17 cellular contexts compared by ENCODE assay signal in the genomic region with DNA sequence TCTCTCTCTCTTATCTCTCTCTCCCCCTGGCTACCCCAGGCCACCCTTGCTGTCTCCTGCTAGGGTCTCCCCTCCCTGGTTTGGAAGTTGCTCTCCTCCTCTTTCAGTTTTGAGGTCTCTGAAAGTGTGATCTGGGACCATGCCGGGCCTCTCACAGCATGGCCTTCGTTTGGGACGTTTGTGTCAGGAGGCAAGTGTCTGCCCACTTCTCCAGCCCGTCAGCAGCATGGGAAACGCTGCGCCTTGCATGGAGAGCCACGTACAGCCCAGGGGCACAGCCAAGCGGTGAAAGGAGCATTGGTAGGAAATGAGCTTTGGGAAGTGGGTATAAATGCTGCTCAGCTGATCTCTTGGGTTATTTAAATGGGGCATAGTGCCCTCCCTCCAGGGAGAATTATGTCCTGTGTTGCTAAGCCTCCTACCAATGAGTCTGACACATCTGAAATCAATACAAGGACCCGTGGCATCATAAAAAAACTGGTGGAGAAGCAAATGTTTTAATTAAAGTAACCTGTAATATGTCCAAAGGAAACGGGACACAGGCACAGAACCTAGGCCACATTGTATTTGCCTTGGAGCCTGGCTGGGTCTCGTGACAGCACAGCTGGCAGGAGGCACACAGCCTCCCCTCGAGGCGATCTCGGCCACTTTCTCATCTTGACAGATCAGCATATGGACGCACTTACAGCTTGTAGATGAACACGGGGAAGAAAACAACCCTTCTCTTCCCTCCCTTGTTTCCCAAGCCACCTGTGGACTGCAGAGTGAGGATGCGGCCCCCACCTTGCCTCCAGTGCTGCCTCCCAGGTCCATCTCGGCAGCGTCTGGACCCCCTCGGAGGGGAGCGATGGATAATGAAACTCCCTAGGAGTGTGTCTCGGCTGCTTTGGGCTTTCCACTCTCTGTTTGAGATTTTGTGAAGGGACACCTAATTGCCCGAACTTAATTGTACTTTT.
DNase-seq lines count a peak whose midpoint lies in the region; ATAC-seq and TF ChIP-seq lines count a peak whose summit lies in the region.
"Had no signal": no experiment of that assay in that cellular context is flagged by ENCODE, and none has a peak within 500 bp of the region (broad histone marks: within the 10 kb centered on the region; RNA-seq: fewer than 3 reads in every experiment).

No MANE protein-coding gene starts in this region.

- no peaks in the 10 kb centered on the region for H3K27me3 ChIP-seq in spleen (replicated peaks in 1 of 7)
- H3K27me3 ChIP-seq: breast epithelium, neutrophil, right lobe of liver had no signal

- no peaks in the 10 kb centered on the region for H3K36me3 Mint-ChIP-seq in nephron progenitor cell (ENCODE audit: low read depth)
- H3K36me3 Mint-ChIP-seq: activated naive CD8-positive, alpha-beta T cell treated with anti-CD3 and anti-CD28 coated beads, Interleukin-2, amount 10 ng/mL, durations not matched to agents 7 days and 5 days had no signal

- H3K27ac ChIP-seq in spleen = no peak overlapping the region
- no peak overlapping the region for H3K27ac ChIP-seq in RWPE1
- H3K27ac ChIP-seq: breast epithelium, neutrophil, right lobe of liver had no signal

- 86 to 90% (median 87%) methylated on average over 23 of the region's 23 CpGs for WGBS in spleen, 5 donors

- no peaks in the 10 kb centered on the region for H3K9me3 Mint-ChIP-seq in nephron progenitor cell
- H3K9me3 Mint-ChIP-seq: activated naive CD8-positive, alpha-beta T cell treated with anti-CD3 and anti-CD28 coated beads, Interleukin-2, amount 10 ng/mL, durations not matched to agents 7 days and 5 days; activated T-cell treated with anti-CD3 and anti-CD28 coated beads, Interleukin-2, amount 50 U/mL, for 4 hours had no signal

- intact Hi-C loops in spleen (cut with DNase I; ENCODE audit: low total_unique reads) = no loop called here

- TF ChIP-seq CTCF in AG10803 (conservative IDR thresholded peaks at IDR 0.05; ENCODE audit: low read length) (peak; percentile 37), fibroblast of the aortic adventitia (IDR thresholded peaks at IDR 0.05; ENCODE audit: insufficient read depth, low read length) (peak; percentile 2), nephron progenitor cell (IDR thresholded peaks at IDR 0.05) (no peak), spleen (IDR thresholded peaks at IDR 0.05 in 8 of 11, conservative IDR thresholded peaks at IDR 0.05 in 3 of 11) (no peak), RWPE1 (conservative IDR thresholded peaks at IDR 0.05; ENCODE audit: low read depth) (no peak)

- H3K4me3 ChIP-seq in AG10803 (ENCODE audit: low read length) (no peak overlapping the region; the same call in 1 of the 2 replicates), fibroblast of the aortic adventitia (ENCODE audit: low read depth, low read length) (no peak overlapping the region), spleen (no peak overlapping the region)
- H3K4me3 ChIP-seq: breast epithelium, right lobe of liver had no signal

- ATAC-seq in HG03469 (IDR thresholded peaks at IDR 0.05; ENCODE audit: unreplicated experiment) = no peak
- no peak for ATAC-seq in HG03045 (IDR thresholded peaks at IDR 0.05; ENCODE audit: unreplicated experiment)
- ATAC-seq: activated T-cell treated with anti-CD3 and anti-CD28 coated beads, Interleukin-2, amount 50 U/mL, for 4 hours; esophagus mucosa had no signal

- CTCF ChIA-PET in RWPE1 (lab: Yijun Ruan, JAX) = no interaction called here

- H3K4me1 Mint-ChIP-seq in nephron progenitor cell = peaks cover 40% of the 10 kb centered on the region
- H3K4me1 Mint-ChIP-seq: activated naive CD8-positive, alpha-beta T cell treated with anti-CD3 and anti-CD28 coated beads, Interleukin-2, amount 10 ng/mL, durations not matched to agents 7 days and 5 days had no signal

- peak; percentile 42 for DNase-seq in AG10803 (ENCODE audit: low read depth)
- peak; percentile 32 for DNase-seq in NCI-H2171 (lab: John Stamatoyannopoulos, UW)
- DNase-seq in fibroblast of the aortic adventitia (ENCODE audit: low read depth) = no peak
- no peak for DNase-seq in nephron progenitor cell
- DNase-seq in spleen = no peak
- no peak for DNase-seq in RWPE1 (ENCODE audit: low spot score)
- DNase-seq: activated naive CD8-positive, alpha-beta T cell treated with anti-CD3 and anti-CD28 coated beads, Interleukin-2, amount 10 ng/mL, durations not matched to agents 7 days and 5 days; activated T-cell treated with anti-CD3 and anti-CD28 coated beads, Interleukin-2, amount 50 U/mL, for 4 hours; Caco-2; NCI-H2029 treated with DMSO at 0.1 percent for 48 hours; NCI-H526 treated with DMSO at 0.1 percent for 48 hours had no signal

- H3K4me3 Mint-ChIP-seq in nephron progenitor cell = no peak overlapping the region
- H3K4me3 Mint-ChIP-seq: activated naive CD8-positive, alpha-beta T cell treated with anti-CD3 and anti-CD28 coated beads, Interleukin-2, amount 10 ng/mL, durations not matched to agents 7 days and 5 days; activated T-cell treated with anti-CD3 and anti-CD28 coated beads, Interleukin-2, amount 50 U/mL, for 4 hours had no signal

- no peaks in the 10 kb centered on the region for H3K9me3 ChIP-seq in spleen
- H3K9me3 ChIP-seq: breast epithelium, Caco-2, neutrophil, right lobe of liver had no signal

- peaks cover 5% of the 10 kb centered on the region for H3K27me3 Mint-ChIP-seq in nephron progenitor cell (ENCODE audit: low read depth, poor library complexity)

- H3K4me1 ChIP-seq in spleen = peaks cover 0 to 5% (median 2%) of the 10 kb centered on the region in 6 donors
- H3K4me1 ChIP-seq: breast epithelium, right lobe of liver had no signal

- no peaks in the 10 kb centered on the region for H3K36me3 ChIP-seq in spleen
- H3K36me3 ChIP-seq: breast epithelium, neutrophil, right lobe of liver had no signal

- TF ChIP-seq POLR2A in spleen (IDR thresholded peaks at IDR 0.05) = no peak

- H3K27ac Mint-ChIP-seq in nephron progenitor cell = peak overlapping the region; percentile 49
- H3K27ac Mint-ChIP-seq: activated naive CD8-positive, alpha-beta T cell treated with anti-CD3 and anti-CD28 coated beads, Interleukin-2, amount 10 ng/mL, durations not matched to agents 7 days and 5 days had no signal

- POLR2A ChIA-PET in RWPE1 (lab: Yijun Ruan, JAX; ENCODE audit: low non-redundant PET) = no interaction called here

Comparison
In these comparisons a context has a peak if more than half of its experiments do, and no peak if none do; other contexts are left out.
1. DNase-seq: peak in AG10803 (single experiment) and NCI-H2171 (single experiment); none in fibroblast of the aortic adventitia (single experiment), nephron progenitor cell (single experiment), spleen (single experiment) and RWPE1 (single experiment).
2. CTCF ChIP-seq: peak in AG10803 (single experiment) and fibroblast of the aortic adventitia (single experiment); none in nephron progenitor cell (single experiment), spleen (0 of 11) and RWPE1 (single experiment).